Comparison of ENCODE assay signal across 4 cellular contexts in genomic region chr5:138155977-138156376, GRCh38. TPM values are rescaled to one million over a fixed set of nuclear protein-coding genes. Genes with fewer than 3 reads are reported as not detected.
"Had no signal": no experiment of that assay in that cellular context is flagged by ENCODE, and none has a peak within 500 bp of the region (broad histone marks: within the 10 kb centered on the region; RNA-seq: fewer than 3 reads in every experiment).

No MANE protein-coding gene starts in this region.

RNA-seq across cellular contexts. Expression of gene NME5, which starts 16.7 kb away (rescaled TPM):
- total RNA-seq: OCI-LY7, SJCRH30, SJSA1, T-cell had no signal
